In genomic region chr5:142425286-142426065, GRCh38 we compare ENCODE assay signal across 1 cellular context.
TF ChIP-seq lines count a peak whose summit lies in the region.

No MANE protein-coding gene starts in this region.

TF ChIP-seq in HEK293, 187 proteins besides CTCF, POLR2A, EP300 and RAD21 (continued from another document):
- no peak for TF ChIP-seq ELK4 (IDR thresholded peaks at IDR 0.05; ENCODE audit: borderline replicate concordance, low read depth, low read length)
- no peak for TF ChIP-seq PRDM10 (tag by site-specific recombination; IDR thresholded peaks at IDR 0.05)
- no peak for TF ChIP-seq HOXA7 (CRISPR knock-in tag; IDR thresholded peaks at IDR 0.05; ENCODE audit: borderline replicate concordance)
- TF ChIP-seq GLIS2 (tag by site-specific recombination; IDR thresholded peaks at IDR 0.05): no peak
- no peak for TF ChIP-seq ZNF354C (tag by site-specific recombination; IDR thresholded peaks at IDR 0.05; ENCODE audit: borderline replicate concordance, low read depth)
- TF ChIP-seq ZNF169 (tag by site-specific recombination; IDR thresholded peaks at IDR 0.05): no peak
- TF ChIP-seq ZNF837 (tag by site-specific recombination; IDR thresholded peaks at IDR 0.05): no peak
- TF ChIP-seq ZNF560 (tag by site-specific recombination; IDR thresholded peaks at IDR 0.05; ENCODE audit: borderline replicate concordance): no peak
- TF ChIP-seq ZNF112 (tag by site-specific recombination; IDR thresholded peaks at IDR 0.05): no peak
- no peak for TF ChIP-seq OVOL3 (tag by site-specific recombination; IDR thresholded peaks at IDR 0.05)
- no peak for TF ChIP-seq ZSCAN16 (tag by site-specific recombination; IDR thresholded peaks at IDR 0.05)
- 0 out of 2 replicates have a peak, but pooled peaks have one; percentile 26 for TF ChIP-seq SCRT1 (tag by site-specific recombination; IDR thresholded peaks at IDR 0.05; ENCODE audit: borderline replicate concordance)
- TF ChIP-seq ZNF544 (tag by site-specific recombination; IDR thresholded peaks at IDR 0.05): no peak
- peak; percentile 80 for TF ChIP-seq SCRT2 (tag by site-specific recombination; IDR thresholded peaks at IDR 0.05)
- no peak for TF ChIP-seq ZNF280C (tag by site-specific recombination; IDR thresholded peaks at IDR 0.05)
- no peak for TF ChIP-seq ZNF549 (tag by site-specific recombination; IDR thresholded peaks at IDR 0.05)
